15 cellular contexts compared by ENCODE assay signal in the genomic region with DNA sequence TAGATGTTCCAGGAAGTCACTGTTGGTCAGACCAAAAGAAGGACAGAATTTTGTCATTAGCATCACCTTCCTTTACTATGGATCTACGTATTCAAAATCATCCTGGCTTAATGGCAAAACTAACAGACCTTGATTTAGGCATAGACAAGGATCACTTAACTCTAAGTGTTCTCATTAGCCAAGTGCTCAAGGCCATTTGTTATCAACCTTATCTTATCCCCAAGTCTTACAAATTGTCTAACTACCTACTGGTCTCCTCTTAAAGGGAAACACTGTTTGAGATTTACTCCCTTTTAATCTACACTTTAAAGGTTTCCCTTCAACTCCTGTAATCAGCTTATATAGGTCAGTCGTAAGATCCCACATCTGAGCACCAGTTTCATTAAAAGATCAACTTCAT.
A peak's percentile ranks its signal among the peaks of the same experiment; 100 is the strongest.
DNase-seq lines count a peak whose midpoint lies in the region; ATAC-seq, FAIRE-seq and TF ChIP-seq lines count a peak whose summit lies in the region.
"Had no signal": no experiment of that assay in that cellular context is flagged by ENCODE, and none has a peak within 500 bp of the region (broad histone marks: within the 10 kb centered on the region; RNA-seq: fewer than 3 reads in every experiment).

No MANE protein-coding gene starts in this region.

- no peak overlapping the region for H3K4me3 Mint-ChIP-seq in activated T-cell treated with anti-CD3 and anti-CD28 coated beads, Interleukin-2, amount 50 U/mL, for 24 hours
- H3K4me3 Mint-ChIP-seq: CD4-positive, CD25-positive, alpha-beta regulatory T cell; GM23338; IgD-negative memory B cell had no signal

- no peak for TF ChIP-seq POLR2A in A549 (IDR thresholded peaks at IDR 0.05; ENCODE audit: low read length)

- H3K27me3 ChIP-seq in pancreas, result no peaks in the 10 kb centered on the region
- H3K27me3 ChIP-seq: BLaER1 treated with 17β-estradiol and CSF1 and Interleukin-3, amounts not matched to agents 10 nM and 100 nM had no signal

- ATAC-seq in A549, result no peak
- ATAC-seq in pancreas, result no peak
- ATAC-seq: GM23338 had no signal

- no peak for TF ChIP-seq CTCF in A549 (IDR thresholded peaks at IDR 0.05)
- no peak for TF ChIP-seq CTCF in pancreas (IDR thresholded peaks at IDR 0.05)

- no peak overlapping the region for H3K27ac ChIP-seq in A549
- H3K27ac ChIP-seq in pancreas, result no peak overlapping the region
- H3K27ac ChIP-seq: BLaER1 treated with 17β-estradiol and CSF1 and Interleukin-3, amounts not matched to agents 10 nM and 100 nM had no signal

- no peaks in the 10 kb centered on the region for H3K9me3 Mint-ChIP-seq in activated T-cell treated with anti-CD3 and anti-CD28 coated beads, Interleukin-2, amount 50 U/mL, for 24 hours
- H3K9me3 Mint-ChIP-seq: GM23338 had no signal

- no peak overlapping the region for H3K4me3 ChIP-seq in A549
- H3K4me3 ChIP-seq in pancreas, result no peak overlapping the region
- H3K4me3 ChIP-seq: BLaER1 treated with 17β-estradiol and CSF1 and Interleukin-3, amounts not matched to agents 10 nM and 100 nM; GM23338 had no signal

- no peaks in the 10 kb centered on the region for H3K36me3 ChIP-seq in pancreas
- H3K36me3 ChIP-seq: BLaER1 treated with 17β-estradiol and CSF1 and Interleukin-3, amounts not matched to agents 10 nM and 100 nM had no signal

- H3K4me1 ChIP-seq in A549 (no peaks in the 10 kb centered on the region), pancreas (no peaks in the 10 kb centered on the region)
- H3K4me1 ChIP-seq: BLaER1 treated with 17β-estradiol and CSF1 and Interleukin-3, amounts not matched to agents 10 nM and 100 nM had no signal

- TF ChIP-seq RAD21 in A549 (conservative IDR thresholded peaks at IDR 0.05 in 1 of 2, IDR thresholded peaks at IDR 0.05 in 1 of 2), result no peak

- no peak overlapping the region for H3K27ac Mint-ChIP-seq in activated T-cell treated with anti-CD3 and anti-CD28 coated beads, Interleukin-2, amount 50 U/mL, for 24 hours
- H3K27ac Mint-ChIP-seq: CD4-positive, CD25-positive, alpha-beta regulatory T cell; GM23338; IgD-negative memory B cell had no signal

- H3K9me3 ChIP-seq in A549, result no peaks in the 10 kb centered on the region
- no peaks in the 10 kb centered on the region for H3K9me3 ChIP-seq in pancreas
- H3K9me3 ChIP-seq: BLaER1 treated with 17β-estradiol and CSF1 and Interleukin-3, amounts not matched to agents 10 nM and 100 nM had no signal

- DNase-seq in NCI-H1417 (lab: John Stamatoyannopoulos, UW), result peak in 2 of 3 experiments; percentile 2 to 58
- DNase-seq in NCI-H1417 treated with DMSO at 0.1 percent for 48 hours (lab: John Stamatoyannopoulos, UW), result no peak
- DNase-seq in A549 (ENCODE audit: low read depth in 1 of 2, low spot score in 1 of 2), result no peak
- peak; percentile 17 for DNase-seq in NCI-H1436 (lab: John Stamatoyannopoulos, UW)
- peak; percentile 53 for DNase-seq in NCI-H82 treated with DMSO at 0.1 percent for 48 hours (lab: John Stamatoyannopoulos, UW; ENCODE audit: unreplicated experiment)
- DNase-seq in pancreas, result no peak
- DNase-seq in activated T-cell treated with anti-CD3 and anti-CD28 coated beads, Interleukin-2, amount 50 U/mL, for 24 hours, result no peak
- DNase-seq: 8988T; ACHN; CD4-positive, CD25-positive, alpha-beta regulatory T cell; DMS 273 treated with DMSO at 0.1 percent for 48 hours; H7 had no signal

- 70% methylated on average over 2 of the region's 2 CpGs for WGBS in A549 (ENCODE audit: missing lambda C conversion rate)
- 21% methylated on average over 2 of the region's 2 CpGs for WGBS in pancreas, 2 donors

- TF ChIP-seq EP300 in A549 (IDR thresholded peaks at IDR 0.05), result no peak

- CTCF ChIA-PET in A549 (lab: Yijun Ruan, JAX), result no interaction called here

- no peaks in the 10 kb centered on the region for H3K36me3 Mint-ChIP-seq in activated T-cell treated with anti-CD3 and anti-CD28 coated beads, Interleukin-2, amount 50 U/mL, for 24 hours (ENCODE audit: low read depth)
- H3K36me3 Mint-ChIP-seq: CD4-positive, CD25-positive, alpha-beta regulatory T cell; IgD-negative memory B cell had no signal

- intact Hi-C loops in pancreas (cut with DNase I), result no loop called here

- POLR2A ChIA-PET in A549 (lab: Yijun Ruan, JAX), result no interaction called here

- peak; percentile 18 for FAIRE-seq in A549 (lab: Jason Lieb, UNC)
- no peak for FAIRE-seq in pancreas (lab: Jason Lieb, UNC)

- H3K27me3 Mint-ChIP-seq in activated T-cell treated with anti-CD3 and anti-CD28 coated beads, Interleukin-2, amount 50 U/mL, for 24 hours, result no peaks in the 10 kb centered on the region
- H3K27me3 Mint-ChIP-seq: CD4-positive, CD25-positive, alpha-beta regulatory T cell; IgD-negative memory B cell had no signal

- H3K4me2 ChIP-seq in A549, result no peak overlapping the region
- H3K4me2 ChIP-seq: BLaER1 treated with 17β-estradiol and CSF1 and Interleukin-3, amounts not matched to agents 10 nM and 100 nM; GM23338 had no signal

- no peaks in the 10 kb centered on the region for H3K4me1 Mint-ChIP-seq in activated T-cell treated with anti-CD3 and anti-CD28 coated beads, Interleukin-2, amount 50 U/mL, for 24 hours (ENCODE audit: low read depth)
- H3K4me1 Mint-ChIP-seq: CD4-positive, CD25-positive, alpha-beta regulatory T cell; IgD-negative memory B cell had no signal

TF ChIP-seq in A549, 52 proteins besides CTCF, POLR2A, EP300 and RAD21:
- TF ChIP-seq, protein P1, sequence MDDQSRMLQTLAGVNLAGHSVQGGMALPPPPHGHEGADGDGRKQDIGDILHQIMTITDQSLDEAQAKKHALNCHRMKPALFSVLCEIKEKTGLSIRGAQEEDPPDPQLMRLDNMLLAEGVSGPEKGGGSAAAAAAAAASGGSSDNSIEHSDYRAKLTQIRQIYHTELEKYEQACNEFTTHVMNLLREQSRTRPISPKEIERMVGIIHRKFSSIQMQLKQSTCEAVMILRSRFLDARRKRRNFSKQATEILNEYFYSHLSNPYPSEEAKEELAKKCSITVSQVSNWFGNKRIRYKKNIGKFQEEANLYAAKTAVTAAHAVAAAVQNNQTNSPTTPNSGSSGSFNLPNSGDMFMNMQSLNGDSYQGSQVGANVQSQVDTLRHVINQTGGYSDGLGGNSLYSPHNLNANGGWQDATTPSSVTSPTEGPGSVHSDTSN (IDR thresholded peaks at IDR 0.05), result no peak
- no peak for TF ChIP-seq RFX5 (IDR thresholded peaks at IDR 0.05)
- no peak for TF ChIP-seq NR3C1 (IDR thresholded peaks at IDR 0.05)
- TF ChIP-seq CEBPB (IDR thresholded peaks at IDR 0.05), result no peak

Comparison
In these comparisons a context has a peak if more than half of its experiments do, and no peak if none do; other contexts are left out.
1. DNase-seq: peak in NCI-H1417 (2 of 3), NCI-H1436 (single experiment) and NCI-H82 treated with DMSO at 0.1 percent for 48 hours (single experiment); none in NCI-H1417 treated with DMSO at 0.1 percent for 48 hours (single experiment), A549 (0 of 2), pancreas (0 of 6) and activated T-cell treated with anti-CD3 and anti-CD28 coated beads, Interleukin-2, amount 50 U/mL, for 24 hours (single experiment).